14 cellular contexts compared by ENCODE assay signal in the genomic region with DNA sequence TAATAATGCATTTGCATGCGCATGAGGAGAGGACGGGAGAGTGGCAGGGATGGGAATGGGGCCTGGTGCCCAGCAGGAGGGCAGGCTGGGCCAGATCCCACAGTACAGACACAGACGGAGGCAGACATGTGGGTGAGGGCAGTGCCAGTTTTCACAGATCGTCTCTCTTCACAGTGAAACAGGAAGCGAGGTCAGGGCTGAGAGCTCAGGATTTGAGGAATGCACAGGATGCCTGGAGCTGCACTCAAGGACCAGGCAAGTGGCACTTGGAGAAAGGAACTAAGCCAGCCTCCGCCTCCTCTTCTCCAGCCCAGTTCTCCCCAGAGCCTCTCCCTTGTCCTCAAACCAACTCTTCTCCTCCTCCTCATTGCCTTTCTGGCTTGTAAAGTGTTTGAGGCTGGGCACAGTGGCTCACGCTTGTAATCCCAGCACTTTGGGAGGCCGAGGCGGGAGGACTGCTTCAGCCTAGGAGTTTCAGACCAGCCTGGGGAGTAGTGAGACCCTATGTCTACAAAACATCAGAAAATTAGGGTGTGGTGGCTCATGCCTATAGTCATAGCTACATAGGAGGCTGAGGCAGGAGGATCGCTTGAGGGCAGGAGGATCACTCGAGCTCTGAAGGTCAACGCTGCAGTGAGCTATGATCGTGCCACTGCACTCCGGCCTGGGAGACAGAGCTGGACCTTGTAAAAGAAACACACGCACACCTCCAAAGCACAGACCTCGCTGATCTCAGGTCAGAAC.
DNase-seq lines count a peak whose midpoint lies in the region; ATAC-seq and TF ChIP-seq lines count a peak whose summit lies in the region.
"Had no signal": no experiment of that assay in that cellular context is flagged by ENCODE, and none has a peak within 500 bp of the region (broad histone marks: within the 10 kb centered on the region; RNA-seq: fewer than 3 reads in every experiment).

No MANE protein-coding gene starts in this region.

- DNase-seq in NCI-H1092 treated with DMSO at 0.1 percent for 48 hours (lab: John Stamatoyannopoulos, UW) (peak; percentile 41), NCI-H1092 (lab: John Stamatoyannopoulos, UW) (no peak), caudate nucleus (lab: John Stamatoyannopoulos, UW) (peak in 39 of 61 donors; percentile 8 to 86 (median 25)), lower lobe of right lung (peak; percentile 83), HuH-7 (ENCODE audit: low spot score) (no peak)
- DNase-seq: activated CD4-positive, alpha-beta T cell treated with anti-CD3 and anti-CD28 coated beads for 36 hours; glutamatergic neuron; GOT3; retina had no signal

- H3K36me3 ChIP-seq in lower lobe of right lung, result no peaks in the 10 kb centered on the region
- peaks cover 0 to 3% (median 0%) of the 10 kb centered on the region in 5 donors for H3K36me3 ChIP-seq in subcutaneous abdominal adipose tissue (ENCODE audit: control insufficient read depth in 5 of 5, insufficient read depth in 5 of 5, low read length in 5 of 5)
- H3K36me3 ChIP-seq: adrenal gland had no signal

- H3K9ac ChIP-seq in subcutaneous abdominal adipose tissue (ENCODE audit: low read length in 5 of 5), result peak overlapping the region in 2 of 5 donors; percentile 11 to 51

- H3K27me3 ChIP-seq in lower lobe of right lung (ENCODE audit: low read depth) (no peaks in the 10 kb centered on the region), subcutaneous abdominal adipose tissue (ENCODE audit: control insufficient read depth in 5 of 5, insufficient read depth in 4 of 5, low read length in 5 of 5) (no peaks in the 10 kb centered on the region)
- H3K27me3 ChIP-seq: adrenal gland had no signal

- peaks cover 7% of the 10 kb centered on the region for H3K9me3 ChIP-seq in lower lobe of right lung
- peaks cover 0 to 8% (median 7%) of the 10 kb centered on the region in 5 donors for H3K9me3 ChIP-seq in subcutaneous abdominal adipose tissue (ENCODE audit: control insufficient read depth in 5 of 5, low read length in 5 of 5)
- H3K9me3 ChIP-seq: adrenal gland had no signal

- no peak for TF ChIP-seq CTCF in lower lobe of right lung (IDR thresholded peaks at IDR 0.05)

- ATAC-seq in lower lobe of right lung (peak; percentile 91 to 93), GM21390 (IDR thresholded peaks at IDR 0.05; ENCODE audit: unreplicated experiment) (no peak), HG03025 (IDR thresholded peaks at IDR 0.05; ENCODE audit: low FRiP score, unreplicated experiment) (no peak)
- ATAC-seq: activated CD4-positive, alpha-beta T cell treated with anti-CD3 and anti-CD28 coated beads for 36 hours had no signal

- intact Hi-C loops in lower lobe of right lung (cut with DNase I), result no loop called here

- H3K4me1 ChIP-seq in lower lobe of right lung (peaks cover 59% of the 10 kb centered on the region), subcutaneous abdominal adipose tissue (ENCODE audit: control insufficient read depth in 5 of 5, insufficient read depth in 5 of 5, low read length in 5 of 5) (peaks cover 2 to 43% (median 30%) of the 10 kb centered on the region in 5 donors)
- H3K4me1 ChIP-seq: A549 had no signal

- H3K4me3 ChIP-seq in lower lobe of right lung, result no peak overlapping the region
- peak overlapping the region in 2 of 5 donors; percentile 8 to 36 for H3K4me3 ChIP-seq in subcutaneous abdominal adipose tissue (ENCODE audit: low read depth in 1 of 5, low read length in 5 of 5)
- H3K4me3 ChIP-seq: A549, adrenal gland had no signal

- H3K27ac ChIP-seq in caudate nucleus (ENCODE audit: low read depth, low read length), result peak overlapping the region; percentile 55
- peak overlapping the region; percentile 83 for H3K27ac ChIP-seq in lower lobe of right lung
- peak overlapping the region; percentile 67 for H3K27ac ChIP-seq in subcutaneous abdominal adipose tissue (ENCODE audit: low read depth, low read length)

Comparison
In these comparisons a context has a peak if more than half of its experiments do, and no peak if none do; other contexts are left out.
1. DNase-seq: peak in NCI-H1092 treated with DMSO at 0.1 percent for 48 hours (single experiment), caudate nucleus (39 of 61) and lower lobe of right lung (single experiment); none in NCI-H1092 (single experiment) and HuH-7 (single experiment).
2. ATAC-seq: peak in lower lobe of right lung (2 of 2); none in GM21390 (single experiment) and HG03025 (single experiment).
3. Peak in every context shown above with its lines, with median percentiles within 50 percentile points of each other: H3K27ac ChIP-seq.